ENCODE assay signal across 20 cellular contexts in the genomic region with DNA sequence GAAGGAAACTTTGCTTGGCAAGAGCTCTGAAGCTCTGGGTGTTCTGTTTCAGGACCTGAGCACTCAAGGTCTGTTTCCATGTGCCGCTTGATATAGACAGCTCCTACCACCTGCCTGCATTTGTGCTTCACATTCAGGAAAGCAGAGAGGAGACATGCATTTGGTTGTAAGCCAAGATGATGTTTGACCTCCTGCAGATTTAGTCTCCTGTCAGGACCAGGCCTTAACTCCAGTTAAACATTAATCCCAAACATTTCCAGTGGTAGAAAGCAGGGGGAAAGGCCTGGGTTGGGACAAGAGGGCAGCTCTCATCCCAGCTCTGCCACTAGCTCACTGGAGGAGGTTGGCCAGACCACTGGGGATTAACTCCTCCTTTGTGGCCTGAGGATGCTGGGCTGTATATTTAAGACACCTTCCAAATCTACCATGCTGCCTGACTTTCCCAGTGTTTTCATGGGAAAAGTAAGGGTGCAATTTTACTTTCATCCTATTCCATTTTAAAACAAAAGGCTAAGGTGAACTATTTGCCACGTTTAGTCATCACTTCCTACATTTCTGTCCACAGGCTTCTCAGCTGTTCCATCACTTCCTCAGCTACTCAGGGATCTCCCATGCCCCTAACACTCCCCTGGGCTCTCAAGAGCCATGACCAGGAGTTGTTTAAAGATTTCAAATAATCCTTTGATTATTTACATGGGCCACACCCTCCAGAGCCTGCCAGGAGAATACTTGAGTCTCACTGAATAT.
A peak's percentile ranks its signal among the peaks of the same experiment; 100 is the strongest.
DNase-seq lines count a peak whose midpoint lies in the region; ATAC-seq, FAIRE-seq and TF ChIP-seq lines count a peak whose summit lies in the region.
"Had no signal": no experiment of that assay in that cellular context is flagged by ENCODE, and none has a peak within 500 bp of the region (broad histone marks: within the 10 kb centered on the region; RNA-seq: fewer than 3 reads in every experiment).

No MANE protein-coding gene starts in this region.

- H3K4me1 ChIP-seq in A549 (peaks cover 37% of the 10 kb centered on the region), duodenal mucosa (ENCODE audit: control insufficient read depth in 1 of 2, insufficient read depth in 2 of 2, low read length in 2 of 2) (peaks cover 18 to 34% of the 10 kb centered on the region in 2 donors), right lobe of liver (peaks cover 0 to 60% (median 21%) of the 10 kb centered on the region in 4 donors)

- H3K27me3 ChIP-seq in duodenal mucosa (ENCODE audit: control insufficient read depth in 1 of 2, insufficient read depth in 2 of 2, low read length in 2 of 2) (no peaks in the 10 kb centered on the region), right lobe of liver (no peaks in the 10 kb centered on the region)
- H3K27me3 ChIP-seq: right atrium auricular region, transverse colon had no signal

- H3K4me2 ChIP-seq in A549: peak overlapping the region; percentile 54
- H3K4me2 ChIP-seq: PC-9 had no signal

- no peak for TF ChIP-seq RAD21 in A549 (conservative IDR thresholded peaks at IDR 0.05 in 1 of 2, IDR thresholded peaks at IDR 0.05 in 1 of 2)

- DNase-seq in A549 (ENCODE audit: low read depth in 1 of 2, low spot score in 1 of 2) (peak in 1 of 2 experiments; percentile 29), HCEC 1CT (peak; percentile 31), right lobe of liver (peak; percentile 36 to 80 (median 64)), urothelium cell line (ENCODE audit: low spot score) (no peak), SW 1271 (lab: John Stamatoyannopoulos, UW) (no peak), pons (ENCODE audit: low spot score) (no peak)
- no peak for DNase-seq in activated T-cell treated with anti-CD3 and anti-CD28 coated beads, Interleukin-2, amount 50 U/mL, for 48 hours
- DNase-seq: activated naive CD8-positive, alpha-beta T cell treated with anti-CD3 and anti-CD28 coated beads, Interleukin-2, amount 50 U/mL, for 24 hours; CD4-positive, alpha-beta T cell; dorsolateral prefrontal cortex; glutamatergic neuron; NCI-H748 treated with DMSO at 0.1 percent for 48 hours; PC-9; stimulated activated naive CD4-positive, alpha-beta T cell; transverse colon had no signal

- H3K9ac ChIP-seq in duodenal mucosa (ENCODE audit: low read depth in 1 of 2, low read length in 2 of 2): no peak overlapping the region

- ATAC-seq in A549: peak; percentile 45 to 80; a peak in 4 of 6 replicates
- peak; percentile 81 to 90 (median 85) for ATAC-seq in right lobe of liver
- ATAC-seq: activated CD4-positive, CD25-positive, alpha-beta regulatory T cell treated with anti-CD3 and anti-CD28 coated beads, Interleukin-2, amount 50 U/mL, for 24 hours; activated naive CD8-positive, alpha-beta T cell treated with anti-CD3 and anti-CD28 coated beads, Interleukin-2, amount 50 U/mL, for 24 hours; esophagus mucosa; K562 had no signal

- peak overlapping the region; percentile 51 to 67; a peak in 5 of 6 replicates for H3K27ac ChIP-seq in A549
- H3K27ac ChIP-seq in duodenal mucosa (ENCODE audit: low read depth, low read length): peak overlapping the region; percentile 22
- H3K27ac ChIP-seq in right lobe of liver: peak overlapping the region; percentile 76 to 89 (median 78)
- H3K27ac ChIP-seq: dorsolateral prefrontal cortex, PC-9, right atrium auricular region had no signal

- H3K4me3 ChIP-seq in A549 (no peak overlapping the region), duodenal mucosa (ENCODE audit: low read depth in 1 of 2, low read length in 2 of 2) (no peak overlapping the region), right lobe of liver (peak overlapping the region in 2 of 3 donors; percentile 10 to 19)
- H3K4me3 ChIP-seq: dorsolateral prefrontal cortex, K562, PC-9, right atrium auricular region, transverse colon had no signal

- TF ChIP-seq CTCF in A549 (IDR thresholded peaks at IDR 0.05): no peak
- no peak for TF ChIP-seq CTCF in right lobe of liver (IDR thresholded peaks at IDR 0.05)

- CTCF ChIA-PET in A549 (lab: Yijun Ruan, JAX): interaction anchor here (0.6 to 1.6 kb wide), 5 partner anchors 14 to 1332 kb away, joined by 3 to 4 read pairs (median 3); no protein-coding TSS in a partner anchor

- H3K9me3 ChIP-seq in A549: no peaks in the 10 kb centered on the region
- no peaks in the 10 kb centered on the region for H3K9me3 ChIP-seq in duodenal mucosa (ENCODE audit: control insufficient read depth in 1 of 2, low read length in 2 of 2)
- H3K9me3 ChIP-seq in right lobe of liver: no peaks in the 10 kb centered on the region
- H3K9me3 ChIP-seq: right atrium auricular region, transverse colon had no signal

- POLR2A ChIA-PET in A549 (lab: Yijun Ruan, JAX): no interaction called here

- TF ChIP-seq POLR2A in A549 (IDR thresholded peaks at IDR 0.05; ENCODE audit: low read length) (no peak), right lobe of liver (IDR thresholded peaks at IDR 0.05) (no peak)

- no peak for FAIRE-seq in A549 (lab: Jason Lieb, UNC)
- no peak for FAIRE-seq in urothelium cell line (lab: Jason Lieb, UNC)
- FAIRE-seq: K562 had no signal

- no peaks in the 10 kb centered on the region for H3K36me3 ChIP-seq in duodenal mucosa (ENCODE audit: control insufficient read depth in 1 of 2, insufficient read depth in 2 of 2, low read length in 2 of 2)
- no peaks in the 10 kb centered on the region for H3K36me3 ChIP-seq in right lobe of liver
- H3K36me3 ChIP-seq: right atrium auricular region, transverse colon had no signal

- WGBS in A549 (ENCODE audit: missing lambda C conversion rate): 21% methylated on average over 2 of the region's 2 CpGs
- 26% methylated on average over 2 of the region's 2 CpGs for WGBS in right lobe of liver (ENCODE audit: insufficient coverage, low coverage, low lambda C conversion rate, missing lambda C conversion rate)

- TF ChIP-seq EP300 in A549 (IDR thresholded peaks at IDR 0.05): no peak

- intact Hi-C loops in right lobe of liver (cut with DNase I): no loop called here

TF ChIP-seq in A549, 52 proteins besides CTCF, POLR2A, EP300 and RAD21:
- TF ChIP-seq, protein P1, sequence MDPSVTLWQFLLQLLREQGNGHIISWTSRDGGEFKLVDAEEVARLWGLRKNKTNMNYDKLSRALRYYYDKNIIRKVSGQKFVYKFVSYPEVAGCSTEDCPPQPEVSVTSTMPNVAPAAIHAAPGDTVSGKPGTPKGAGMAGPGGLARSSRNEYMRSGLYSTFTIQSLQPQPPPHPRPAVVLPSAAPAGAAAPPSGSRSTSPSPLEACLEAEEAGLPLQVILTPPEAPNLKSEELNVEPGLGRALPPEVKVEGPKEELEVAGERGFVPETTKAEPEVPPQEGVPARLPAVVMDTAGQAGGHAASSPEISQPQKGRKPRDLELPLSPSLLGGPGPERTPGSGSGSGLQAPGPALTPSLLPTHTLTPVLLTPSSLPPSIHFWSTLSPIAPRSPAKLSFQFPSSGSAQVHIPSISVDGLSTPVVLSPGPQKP (IDR thresholded peaks at IDR 0.05; ENCODE audit: low read depth, low read length): no peak
- no peak for TF ChIP-seq HOXA7 (CRISPR knock-in tag; IDR thresholded peaks at IDR 0.05)
- TF ChIP-seq MYC (IDR thresholded peaks at IDR 0.05; ENCODE audit: borderline replicate concordance, low read length): no peak
- TF ChIP-seq, protein P2, sequence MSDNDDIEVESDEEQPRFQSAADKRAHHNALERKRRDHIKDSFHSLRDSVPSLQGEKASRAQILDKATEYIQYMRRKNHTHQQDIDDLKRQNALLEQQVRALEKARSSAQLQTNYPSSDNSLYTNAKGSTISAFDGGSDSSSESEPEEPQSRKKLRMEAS (IDR thresholded peaks at IDR 0.05): no peak
- no peak for TF ChIP-seq MAFK (IDR thresholded peaks at IDR 0.05; ENCODE audit: partially characterized antibody)
- no peak for TF ChIP-seq CHD4 (IDR thresholded peaks at IDR 0.05; ENCODE audit: borderline replicate concordance)
- no peak for TF ChIP-seq HOXB5 (CRISPR knock-in tag; IDR thresholded peaks at IDR 0.05)

Comparison
In these comparisons a context has a peak if more than half of its experiments do, and no peak if none do; other contexts are left out.
1. DNase-seq: peak in HCEC 1CT (single experiment) and right lobe of liver (3 of 3); none in urothelium cell line (single experiment), SW 1271 (0 of 2), pons (single experiment) and activated T-cell treated with anti-CD3 and anti-CD28 coated beads, Interleukin-2, amount 50 U/mL, for 48 hours (0 of 2).
2. H3K27ac ChIP-seq: peak in every context shown above with its lines; median percentile 78 in right lobe of liver; 59 in A549; 22 in duodenal mucosa.
3. H3K4me3 ChIP-seq: peak in right lobe of liver (2 of 3); none in A549 (single experiment) and duodenal mucosa (0 of 2).